Comparison of ENCODE assay signal across 1 cellular context in genomic region chr16:68711421-68712139, GRCh38.
TF ChIP-seq lines count a peak whose summit lies in the region.

No MANE protein-coding gene starts in this region.

TF ChIP-seq in H1, 55 proteins besides CTCF, POLR2A, EP300 and RAD21:
- TF ChIP-seq SP2 (IDR thresholded peaks at IDR 0.05; ENCODE audit: low read length) (no peak), CREB1 (IDR thresholded peaks at IDR 0.05) (no peak), EZH2 (IDR thresholded peaks at IDR 0.05; ENCODE audit: low read depth, low read length, severe bottlenecking) (no peak), CHD1 (IDR thresholded peaks at IDR 0.05; ENCODE audit: low read depth, low read length) (no peak), CBX5 (IDR thresholded peaks at IDR 0.05; ENCODE audit: low read depth, low read length) (no peak), POLR2AphosphoS5 (IDR thresholded peaks at IDR 0.05; ENCODE audit: low read depth, low read length) (no peak), BRCA1 (IDR thresholded peaks at IDR 0.05; ENCODE audit: low read depth, low read length) (no peak), KDM4A (IDR thresholded peaks at IDR 0.05; ENCODE audit: low read depth, low read length, severe bottlenecking) (no peak), TAF7 (optimal IDR thresholded peaks at IDR 0.05; ENCODE audit: borderline replicate concordance, low read depth, low read length) (no peak), BCL11A (IDR thresholded peaks at IDR 0.05; ENCODE audit: low read depth in 2 of 2, low read length in 2 of 2) (no peak), TEAD4 (IDR thresholded peaks at IDR 0.05; ENCODE audit: low read depth, low read length) (no peak), USF2 (IDR thresholded peaks at IDR 0.05; ENCODE audit: low read length) (no peak)
- TF ChIP-seq, protein P1, sequence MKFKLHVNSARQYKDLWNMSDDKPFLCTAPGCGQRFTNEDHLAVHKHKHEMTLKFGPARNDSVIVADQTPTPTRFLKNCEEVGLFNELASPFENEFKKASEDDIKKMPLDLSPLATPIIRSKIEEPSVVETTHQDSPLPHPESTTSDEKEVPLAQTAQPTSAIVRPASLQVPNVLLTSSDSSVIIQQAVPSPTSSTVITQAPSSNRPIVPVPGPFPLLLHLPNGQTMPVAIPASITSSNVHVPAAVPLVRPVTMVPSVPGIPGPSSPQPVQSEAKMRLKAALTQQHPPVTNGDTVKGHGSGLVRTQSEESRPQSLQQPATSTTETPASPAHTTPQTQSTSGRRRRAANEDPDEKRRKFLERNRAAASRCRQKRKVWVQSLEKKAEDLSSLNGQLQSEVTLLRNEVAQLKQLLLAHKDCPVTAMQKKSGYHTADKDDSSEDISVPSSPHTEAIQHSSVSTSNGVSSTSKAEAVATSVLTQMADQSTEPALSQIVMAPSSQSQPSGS (IDR thresholded peaks at IDR 0.05; ENCODE audit: low read length) = no peak
